ENCODE assay signal across 1 cellular context in genomic region chr15:70433583-70434288, GRCh38.
TF ChIP-seq lines count a peak whose summit lies in the region.

No MANE protein-coding gene starts in this region.

TF ChIP-seq in H1, 55 proteins besides CTCF, POLR2A, EP300 and RAD21:
- TF ChIP-seq GABPA (IDR thresholded peaks at IDR 0.05; ENCODE audit: borderline replicate concordance, insufficient read depth, low read length) (no peak), TEAD4 (IDR thresholded peaks at IDR 0.05; ENCODE audit: low read depth, low read length) (no peak), RBBP5 (IDR thresholded peaks at IDR 0.05; ENCODE audit: borderline replicate concordance, low read depth, low read length) (no peak), SAP30 (IDR thresholded peaks at IDR 0.05; ENCODE audit: insufficient read depth, insufficient replicate concordance, low read length) (no peak)
